In the genomic region with DNA sequence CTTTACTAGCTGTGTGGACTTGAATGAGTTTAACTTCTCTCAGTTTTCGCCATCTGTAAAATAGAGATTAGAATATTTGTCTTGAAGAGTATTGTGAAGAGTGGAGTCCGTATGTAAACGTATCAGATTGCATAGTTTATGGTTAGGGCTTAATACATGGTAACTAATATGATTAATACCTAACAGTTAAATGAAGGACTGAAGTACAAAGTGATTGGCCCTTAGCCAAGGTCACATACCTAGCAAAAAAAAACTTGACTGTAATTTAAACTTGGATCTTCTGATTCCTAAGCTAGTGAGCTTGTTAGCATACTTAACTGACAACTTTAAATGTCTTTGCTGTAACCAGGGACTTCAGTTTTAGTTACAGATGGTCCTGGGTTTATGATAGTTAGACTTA, we compare ENCODE assay signal across 19 cellular contexts. TPM values are rescaled to one million over a fixed set of nuclear protein-coding genes. Genes with fewer than 3 reads are reported as not detected.
A peak's percentile ranks its signal among the peaks of the same experiment; 100 is the strongest.
DNase-seq lines count a peak whose midpoint lies in the region; ATAC-seq, FAIRE-seq and TF ChIP-seq lines count a peak whose summit lies in the region.
"Had no signal": no experiment of that assay in that cellular context is flagged by ENCODE, and none has a peak within 500 bp of the region (broad histone marks: within the 10 kb centered on the region; RNA-seq: fewer than 3 reads in every experiment).

No MANE protein-coding gene starts in this region.

- H3K27ac ChIP-seq in kidney (ENCODE audit: low read depth in 2 of 2, low read length in 2 of 2) = no peak overlapping the region
- H3K27ac ChIP-seq in spleen = peak overlapping the region in 7 of 8 donors; percentile 82 to 94 (median 85)
- H3K27ac ChIP-seq in effector memory CD4-positive, alpha-beta T cell (ENCODE audit: insufficient read depth, low read length, poor library complexity, severe bottlenecking) = no peak overlapping the region

- ATAC-seq in T-cell (replicated peaks in 1 of 4) = no peak
- ATAC-seq: stimulated activated naive B cell treated with anti-CD40 and anti-IgM and Interleukin-4, amounts not matched to agents 10 μg/mL and 1 μg/mL and 100 μg/mL, for 72 hours had no signal

- WGBS in spleen, 5 donors = 69 to 81% (median 77%) methylated on average over 3 of the region's 3 CpGs

- DNase-seq in activated CD4-positive, alpha-beta memory T cell treated with anti-CD3 and anti-CD28 coated beads, Interleukin-2, amount 10 ng/mL, durations not matched to agents 7 days and 5 days = no peak
- DNase-seq in activated CD4-positive, alpha-beta memory T cell treated with anti-CD3 and anti-CD28 coated beads for 36 hours = no peak
- DNase-seq in T-cell (no peak), kidney (no peak), spleen (no peak), pons (ENCODE audit: low spot score) (no peak), SK-N-DZ (ENCODE audit: low spot score) (no peak)
- no peak for DNase-seq in effector memory CD4-positive, alpha-beta T cell
- DNase-seq: activated CD4-positive, CD25-positive, alpha-beta regulatory T cell treated with anti-CD3 and anti-CD28 coated beads, Interleukin-2, amount 50 U/mL, for 72 hours; activated CD8-positive, alpha-beta memory T cell treated with anti-CD3 and anti-CD28 coated beads, Interleukin-2, amount 50 U/mL, for 48 hours; activated naive CD4-positive, alpha-beta T cell treated with anti-CD3 and anti-CD28 coated beads for 36 hours; CD4-positive, CD25-positive, alpha-beta regulatory T cell; effector CD4-positive, alpha-beta T cell; GOT3; NCI-H1694 treated with DMSO at 0.1 percent for 48 hours; NCI-H748 treated with DMSO at 0.1 percent for 48 hours; occipital lobe; stimulated activated naive B cell treated with anti-CD40 and anti-IgM and Interleukin-4, amounts not matched to agents 10 μg/mL and 1 μg/mL and 100 μg/mL, for 72 hours had no signal

- FAIRE-seq in kidney (lab: Jason Lieb, UNC) = no peak
- FAIRE-seq: urothelium cell line had no signal

- CTCF ChIA-PET in activated CD4-positive, alpha-beta memory T cell treated with anti-CD3 and anti-CD28 coated beads, Interleukin-2, amount 10 ng/mL, durations not matched to agents 7 days and 5 days (lab: Charles Lee) = interaction anchor here (0.8 to 1.3 kb wide), 3 partner anchors 11 to 67 kb away, joined by 3 to 4 read pairs (median 3); no protein-coding TSS in a partner anchor
- CTCF ChIA-PET in activated CD4-positive, alpha-beta memory T cell treated with anti-CD3 and anti-CD28 coated beads for 36 hours (lab: Charles Lee) = no interaction called here
- CTCF ChIA-PET in T-cell (lab: Charles Lee) = interaction anchor here in 1 of 2 donors (1.0 kb wide), 1 partner anchor 12 kb away, joined by 5 read pairs; no protein-coding TSS in a partner anchor

- peaks cover 23% of the 10 kb centered on the region for H3K4me1 Mint-ChIP-seq in activated CD4-positive, alpha-beta memory T cell treated with anti-CD3 and anti-CD28 coated beads, Interleukin-2, amount 10 ng/mL, durations not matched to agents 7 days and 5 days
- peaks cover 24% of the 10 kb centered on the region for H3K4me1 Mint-ChIP-seq in activated CD4-positive, alpha-beta memory T cell treated with anti-CD3 and anti-CD28 coated beads for 36 hours (ENCODE audit: low read depth)
- peaks cover 14 to 23% (median 18%) of the 10 kb centered on the region in 3 donors for H3K4me1 Mint-ChIP-seq in T-cell

- TF ChIP-seq POLR2A in spleen (IDR thresholded peaks at IDR 0.05) = no peak

- TF ChIP-seq CTCF in kidney (IDR thresholded peaks at IDR 0.05; ENCODE audit: borderline replicate concordance, extremely low read depth, insufficient read depth) (no peak), spleen (IDR thresholded peaks at IDR 0.05 in 8 of 11, conservative IDR thresholded peaks at IDR 0.05 in 3 of 11) (no peak)

- peak overlapping the region; percentile 27 for H3K4me3 Mint-ChIP-seq in activated CD4-positive, alpha-beta memory T cell treated with anti-CD3 and anti-CD28 coated beads, Interleukin-2, amount 10 ng/mL, durations not matched to agents 7 days and 5 days
- no peak overlapping the region for H3K4me3 Mint-ChIP-seq in activated CD4-positive, alpha-beta memory T cell treated with anti-CD3 and anti-CD28 coated beads for 36 hours
- peak overlapping the region in 2 of 3 donors; percentile 15 to 75 for H3K4me3 Mint-ChIP-seq in T-cell
- H3K4me3 Mint-ChIP-seq: stimulated activated naive B cell treated with anti-CD40 and anti-IgM and Interleukin-4, amounts not matched to agents 10 μg/mL and 1 μg/mL and 100 μg/mL, for 72 hours had no signal

- no peaks in the 10 kb centered on the region for H3K9me3 Mint-ChIP-seq in activated CD4-positive, alpha-beta memory T cell treated with anti-CD3 and anti-CD28 coated beads, Interleukin-2, amount 10 ng/mL, durations not matched to agents 7 days and 5 days
- no peaks in the 10 kb centered on the region for H3K9me3 Mint-ChIP-seq in activated CD4-positive, alpha-beta memory T cell treated with anti-CD3 and anti-CD28 coated beads for 36 hours
- no peaks in the 10 kb centered on the region for H3K9me3 Mint-ChIP-seq in T-cell
- H3K9me3 Mint-ChIP-seq: activated naive CD4-positive, alpha-beta T cell treated with anti-CD3 and anti-CD28 coated beads for 36 hours; stimulated activated naive B cell treated with anti-CD40 and anti-IgM and Interleukin-4, amounts not matched to agents 10 μg/mL and 1 μg/mL and 100 μg/mL, for 72 hours had no signal

- peaks cover 45% of the 10 kb centered on the region for H3K27me3 Mint-ChIP-seq in activated CD4-positive, alpha-beta memory T cell treated with anti-CD3 and anti-CD28 coated beads, Interleukin-2, amount 10 ng/mL, durations not matched to agents 7 days and 5 days
- H3K27me3 Mint-ChIP-seq in activated CD4-positive, alpha-beta memory T cell treated with anti-CD3 and anti-CD28 coated beads for 36 hours = peaks cover 51% of the 10 kb centered on the region
- H3K27me3 Mint-ChIP-seq in T-cell = peaks cover 44 to 56% of the 10 kb centered on the region in 2 donors

- peak overlapping the region in 1 of 2 donors; percentile 86 for H3K9ac ChIP-seq in kidney (ENCODE audit: low read length in 2 of 2)

- peaks cover 0 to 46% (median 22%) of the 10 kb centered on the region in 7 donors for H3K27me3 ChIP-seq in spleen (replicated peaks in 1 of 7)
- H3K27me3 ChIP-seq in effector memory CD4-positive, alpha-beta T cell (replicated peaks; ENCODE audit: control insufficient read depth, insufficient read depth, low read length, poor library complexity, severe bottlenecking) = peaks cover 9% of the 10 kb centered on the region

- H3K9me3 ChIP-seq in kidney (ENCODE audit: control insufficient read depth in 1 of 2, low read length in 2 of 2) (no peaks in the 10 kb centered on the region), spleen (no peaks in the 10 kb centered on the region)
- H3K9me3 ChIP-seq in effector memory CD4-positive, alpha-beta T cell (ENCODE audit: control insufficient read depth, low read length) = no peaks in the 10 kb centered on the region

- H3K4me3 ChIP-seq in kidney (ENCODE audit: low read length in 2 of 2) = peak overlapping the region; percentile 73 to 84
- peak overlapping the region in 6 of 8 donors; percentile 13 to 82 (median 67) for H3K4me3 ChIP-seq in spleen
- no peak overlapping the region for H3K4me3 ChIP-seq in effector memory CD4-positive, alpha-beta T cell (ENCODE audit: insufficient read depth, low read depth, low read length, poor library complexity, severe bottlenecking)

- H3K36me3 Mint-ChIP-seq in activated CD4-positive, alpha-beta memory T cell treated with anti-CD3 and anti-CD28 coated beads, Interleukin-2, amount 10 ng/mL, durations not matched to agents 7 days and 5 days (ENCODE audit: low read depth) = no peaks in the 10 kb centered on the region
- H3K36me3 Mint-ChIP-seq in activated CD4-positive, alpha-beta memory T cell treated with anti-CD3 and anti-CD28 coated beads for 36 hours = no peaks in the 10 kb centered on the region
- no peaks in the 10 kb centered on the region for H3K36me3 Mint-ChIP-seq in T-cell
- H3K36me3 Mint-ChIP-seq: CD4-positive, CD25-positive, alpha-beta regulatory T cell; stimulated activated naive B cell treated with anti-CD40 and anti-IgM and Interleukin-4, amounts not matched to agents 10 μg/mL and 1 μg/mL and 100 μg/mL, for 72 hours had no signal

- no peak overlapping the region for H3K27ac Mint-ChIP-seq in activated CD4-positive, alpha-beta memory T cell treated with anti-CD3 and anti-CD28 coated beads, Interleukin-2, amount 10 ng/mL, durations not matched to agents 7 days and 5 days
- no peak overlapping the region for H3K27ac Mint-ChIP-seq in activated CD4-positive, alpha-beta memory T cell treated with anti-CD3 and anti-CD28 coated beads for 36 hours
- peak overlapping the region in 1 of 2 donors; percentile 34 for H3K27ac Mint-ChIP-seq in T-cell
- H3K27ac Mint-ChIP-seq: activated naive CD4-positive, alpha-beta T cell treated with anti-CD3 and anti-CD28 coated beads for 36 hours; CD4-positive, CD25-positive, alpha-beta regulatory T cell; stimulated activated naive B cell treated with anti-CD40 and anti-IgM and Interleukin-4, amounts not matched to agents 10 μg/mL and 1 μg/mL and 100 μg/mL, for 72 hours had no signal

- intact Hi-C loops in activated CD4-positive, alpha-beta memory T cell treated with anti-CD3 and anti-CD28 coated beads for 36 hours (cut with micrococcal nuclease) = loop anchor here (5.0 kb wide), 1 partner anchor 65 kb away; no protein-coding TSS in a partner anchor
- intact Hi-C loops in kidney (cut with DNase I) (no loop called here), spleen (cut with DNase I; ENCODE audit: low total_unique reads) (loop anchor here (10.0 kb wide), 1 partner anchor 57 kb away; no protein-coding TSS in a partner anchor)

- POLR2A ChIA-PET in activated CD4-positive, alpha-beta memory T cell treated with anti-CD3 and anti-CD28 coated beads, Interleukin-2, amount 10 ng/mL, durations not matched to agents 7 days and 5 days (lab: Charles Lee) = interaction anchor here (4.0 kb wide), 1 partner anchor 43 kb away, joined by 18 read pairs; the partner anchor contains the start of gene DNAJB4
- POLR2A ChIA-PET in activated CD4-positive, alpha-beta memory T cell treated with anti-CD3 and anti-CD28 coated beads for 36 hours (lab: Charles Lee) = interaction anchor here (0.7 kb wide), 1 partner anchor 43 kb away, joined by 4 read pairs; no protein-coding TSS in a partner anchor
- POLR2A ChIA-PET in T-cell (lab: Charles Lee) = no interaction called here

- H3K4me1 ChIP-seq in kidney (ENCODE audit: control insufficient read depth in 1 of 2, insufficient read depth in 1 of 2, low read depth in 1 of 2, low read length in 2 of 2) (peaks cover 4 to 5% of the 10 kb centered on the region in 2 donors), spleen (peaks cover 5 to 40% (median 30%) of the 10 kb centered on the region in 6 donors)
- peaks cover 9% of the 10 kb centered on the region for H3K4me1 ChIP-seq in effector memory CD4-positive, alpha-beta T cell (ENCODE audit: control insufficient read depth, insufficient read depth, low read length, poor library complexity, severe bottlenecking)

- no peaks in the 10 kb centered on the region for H3K36me3 ChIP-seq in kidney (ENCODE audit: control insufficient read depth in 1 of 2, insufficient read depth in 2 of 2, low read length in 2 of 2)
- no peaks in the 10 kb centered on the region for H3K36me3 ChIP-seq in spleen
- H3K36me3 ChIP-seq in effector memory CD4-positive, alpha-beta T cell (ENCODE audit: control insufficient read depth, insufficient read depth, low read length) = no peaks in the 10 kb centered on the region

RNA-seq across cellular contexts. Expression of gene GIPC2, which starts 1.9 kb away (rescaled TPM):
- under 1 TPM; 0.10 to 0.15 TPM for total RNA-seq in activated CD4-positive, alpha-beta memory T cell treated with anti-CD3 and anti-CD28 coated beads, Interleukin-2, amount 10 ng/mL, durations not matched to agents 7 days and 5 days
- total RNA-seq in activated CD4-positive, alpha-beta memory T cell treated with anti-CD3 and anti-CD28 coated beads for 36 hours = under 1 TPM in 1 of 2 experiments, not detected in 1; 0.17 TPM
- total RNA-seq in T-cell = under 1 TPM; 0.09 to 0.19 (median 0.16) TPM
- 10.7 TPM for total RNA-seq in kidney
- 20.3 TPM for polyA plus RNA-seq in kidney (ENCODE audit: insufficient read depth, low read depth, low replicate concordance)
- total RNA-seq in spleen = 10 to 100 TPM; 27.9 to 49.9 (median 43.7) TPM
- polyA plus RNA-seq in spleen = 10 to 100 TPM in 2 of 3 donors, 1 to 10 TPM in 1; 5.5 to 26.4 (median 11.8) TPM
- 0.05 and 0.32 TPM in 2 replicates for polyA plus RNA-seq in SK-N-DZ (2014; cell fraction: cytosol; rRNA removed)
- not detected in 2 replicates for polyA plus RNA-seq in SK-N-DZ (2014; cell fraction: nucleus; rRNA removed)
- total RNA-seq: CD4-positive, CD25-positive, alpha-beta regulatory T cell had no signal

RNA-seq across cellular contexts. Expression of gene DNAJB4, which starts 42.9 kb away (rescaled TPM):
- 10 to 100 TPM; 12.9 to 16.2 TPM for total RNA-seq in activated CD4-positive, alpha-beta memory T cell treated with anti-CD3 and anti-CD28 coated beads, Interleukin-2, amount 10 ng/mL, durations not matched to agents 7 days and 5 days
- total RNA-seq in activated CD4-positive, alpha-beta memory T cell treated with anti-CD3 and anti-CD28 coated beads for 36 hours = 10 to 100 TPM in 1 of 2 experiments, 1 to 10 TPM in 1; 9.1 to 10.8 TPM
- total RNA-seq in T-cell (10 to 100 TPM in 4 of 5 donors, 1 to 10 TPM in 1; 10.0 to 19.6 (median 12.2) TPM), kidney (34.7 TPM), spleen (10 to 100 TPM; 39.9 to 66.2 (median 57.9) TPM)
- polyA plus RNA-seq in kidney (ENCODE audit: insufficient read depth, low read depth, low replicate concordance) (17.0 TPM), spleen (10 to 100 TPM; 10.5 to 29.5 (median 11.4) TPM)
- polyA plus RNA-seq in SK-N-DZ (2014; cell fraction: cytosol; rRNA removed) = 15.3 and 16.8 TPM in 2 replicates
- 13.8 and 19.4 TPM in 2 replicates for polyA plus RNA-seq in SK-N-DZ (2014; cell fraction: nucleus; rRNA removed)

Comparison
In these comparisons a context has a peak if more than half of its experiments do, and no peak if none do; other contexts are left out.
1. H3K27ac ChIP-seq: peak in spleen (7 of 8); none in kidney (0 of 2) and effector memory CD4-positive, alpha-beta T cell (single experiment).
2. POLR2A ChIA-PET loops: an anchor here in activated CD4-positive, alpha-beta memory T cell treated with anti-CD3 and anti-CD28 coated beads, Interleukin-2, amount 10 ng/mL, durations not matched to agents 7 days and 5 days (4.0 kb wide) and activated CD4-positive, alpha-beta memory T cell treated with anti-CD3 and anti-CD28 coated beads for 36 hours (0.7 kb wide); none called in T-cell.